Comparison of ENCODE assay signal across 8 cellular contexts in the genomic region with DNA sequence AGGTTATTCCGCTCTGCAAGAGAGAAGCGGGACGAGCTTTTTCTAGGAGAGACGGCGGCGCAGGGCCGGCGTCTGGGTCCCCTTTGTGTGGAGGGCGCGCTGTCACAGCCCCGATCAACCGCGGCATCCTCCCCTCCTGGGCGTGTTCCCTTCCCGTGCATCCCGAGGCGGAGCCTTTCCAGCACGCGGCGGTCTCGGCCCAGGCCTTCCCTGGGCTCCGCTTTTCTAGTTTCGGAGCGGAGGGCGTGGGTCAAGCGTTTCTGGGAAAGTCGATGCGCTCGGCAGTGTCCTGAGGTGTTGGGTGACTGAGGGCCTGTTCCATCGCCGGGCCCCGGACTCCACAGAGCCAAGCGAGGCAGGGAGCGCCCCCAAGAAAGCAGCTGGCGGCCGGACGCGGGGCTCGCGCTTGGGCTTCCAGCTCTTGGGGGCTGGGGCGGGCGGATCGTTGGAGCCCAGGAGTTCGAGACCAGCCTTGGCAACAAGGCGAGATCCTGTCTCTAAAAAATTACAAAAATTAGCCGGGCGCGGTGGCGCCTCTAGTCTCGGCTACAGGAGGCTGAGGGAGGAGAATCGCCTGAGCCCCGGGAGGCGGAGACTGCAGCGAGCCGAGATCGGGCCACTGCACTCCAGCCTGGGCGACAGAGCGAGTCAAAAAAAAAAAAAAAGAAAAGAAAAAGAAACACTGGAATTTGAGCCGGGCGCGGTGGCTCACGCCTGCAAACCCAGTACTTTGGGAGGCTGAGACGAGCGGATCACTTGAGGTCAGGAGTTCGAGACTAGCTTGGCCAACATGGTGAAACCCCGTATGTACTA. TPM values are rescaled to one million over a fixed set of nuclear protein-coding genes. Genes with fewer than 3 reads are reported as not detected.
DNase-seq lines count a peak whose midpoint lies in the region; ATAC-seq and TF ChIP-seq lines count a peak whose summit lies in the region.

No MANE protein-coding gene starts in this region.

- DNase-seq in DMS114 treated with DMSO at 0.1 percent for 48 hours (lab: John Stamatoyannopoulos, UW; ENCODE audit: unreplicated experiment) (peak; percentile 67), Karpas-422 (no peak), astrocyte of the cerebellum (ENCODE audit: low read depth) (no peak), kidney glomerular epithelial cell (lab: John Stamatoyannopoulos, UW) (peak; percentile 81), globus pallidus (ENCODE audit: low spot score) (no peak)

- H3K36me3 ChIP-seq in Karpas-422 (ENCODE audit: insufficient read depth, low read length) = peaks cover 6% of the 10 kb centered on the region; the same call in 1 of the 2 replicates

- peaks cover 6% of the 10 kb centered on the region for H3K27me3 Mint-ChIP-seq in stimulated activated naive CD8-positive, alpha-beta T cell treated with anti-CD3 and anti-CD28 coated beads, Interleukin-15, Interleukin-2, amounts not matched to agents 100 ng/mL and 50 ng/mL, for 24 hours

- H3K27ac Mint-ChIP-seq in stimulated activated naive CD8-positive, alpha-beta T cell treated with anti-CD3 and anti-CD28 coated beads, Interleukin-15, Interleukin-2, amounts not matched to agents 100 ng/mL and 50 ng/mL, for 24 hours = peak overlapping the region; percentile 99

- peak overlapping the region; percentile 45; the same call in 1 of the 2 replicates for H3K27ac ChIP-seq in Karpas-422 (ENCODE audit: low read length)

- H3K27me3 ChIP-seq in Karpas-422 (ENCODE audit: low read length) = no peaks in the 10 kb centered on the region

- no peaks in the 10 kb centered on the region for H3K9me2 ChIP-seq in Karpas-422 (replicated peaks; ENCODE audit: insufficient read depth, low read length)

- no peaks in the 10 kb centered on the region for H3K9me3 ChIP-seq in Karpas-422 (ENCODE audit: low read length)

- peak overlapping the region; percentile 91 for H3K4me2 ChIP-seq in Karpas-422 (ENCODE audit: low read depth, low read length, poor library complexity, severe bottlenecking)

- H3K4me1 Mint-ChIP-seq in stimulated activated naive CD8-positive, alpha-beta T cell treated with anti-CD3 and anti-CD28 coated beads, Interleukin-15, Interleukin-2, amounts not matched to agents 100 ng/mL and 50 ng/mL, for 24 hours (ENCODE audit: low read depth) = peaks cover 38% of the 10 kb centered on the region

- H3K79me2 ChIP-seq in Karpas-422 (ENCODE audit: low read length) = peaks cover 46% of the 10 kb centered on the region

- H3K9ac ChIP-seq in Karpas-422 (ENCODE audit: low read length) = peak overlapping the region; percentile 78

- H2AFZ ChIP-seq in Karpas-422 (ENCODE audit: low read length) = no peak overlapping the region

- H3K36me3 Mint-ChIP-seq in stimulated activated naive CD8-positive, alpha-beta T cell treated with anti-CD3 and anti-CD28 coated beads, Interleukin-15, Interleukin-2, amounts not matched to agents 100 ng/mL and 50 ng/mL, for 24 hours (ENCODE audit: low read depth) = peaks cover 14% of the 10 kb centered on the region

- H3K4me3 Mint-ChIP-seq in stimulated activated naive CD8-positive, alpha-beta T cell treated with anti-CD3 and anti-CD28 coated beads, Interleukin-15, Interleukin-2, amounts not matched to agents 100 ng/mL and 50 ng/mL, for 24 hours = peak overlapping the region; percentile 91

- H4K20me1 ChIP-seq in Karpas-422 (ENCODE audit: insufficient read depth, low read depth, low read length) = peaks cover 12% of the 10 kb centered on the region; the same call in 1 of the 2 replicates

- H3K9me3 Mint-ChIP-seq in stimulated activated naive CD8-positive, alpha-beta T cell treated with anti-CD3 and anti-CD28 coated beads, Interleukin-15, Interleukin-2, amounts not matched to agents 100 ng/mL and 50 ng/mL, for 24 hours = no peaks in the 10 kb centered on the region

- H3K4me1 ChIP-seq in Karpas-422 (ENCODE audit: low read length) = peaks cover 30% of the 10 kb centered on the region

- TF ChIP-seq CTCF in astrocyte of the cerebellum (IDR thresholded peaks at IDR 0.05; ENCODE audit: low read depth, low read length, missing control alignments) = no peak

- H3K4me3 ChIP-seq in Karpas-422 (ENCODE audit: low read length) (peak overlapping the region; percentile 55), astrocyte of the cerebellum (ENCODE audit: low read depth, low read length) (peak overlapping the region; percentile 84)

- ATAC-seq in GM18907 (IDR thresholded peaks at IDR 0.05; ENCODE audit: unreplicated experiment) = no peak
- ATAC-seq in HG02852 (IDR thresholded peaks at IDR 0.05; ENCODE audit: unreplicated experiment) = no peak

- in situ Hi-C loops in astrocyte of the cerebellum (cut with HindIII; ENCODE audit: low sequenced_read_pairs) = no loop called here

RNA-seq across cellular contexts. Expression of a gene that starts 0.8 kb away (rescaled TPM):
- 13.6 and 16.1 TPM in 2 replicates for total RNA-seq in Karpas-422 (2014; rRNA removed; shearing (Covaris generic); ENCODE audit: low replicate concordance)

RNA-seq across cellular contexts. Expression of a gene that starts 1.1 kb away (rescaled TPM):
- total RNA-seq in Karpas-422 (2014; rRNA removed; shearing (Covaris generic); ENCODE audit: low replicate concordance) = 7.6 TPM in 2 replicates

Comparison
In these comparisons a context has a peak if more than half of its experiments do, and no peak if none do; other contexts are left out.
1. DNase-seq: peak in DMS114 treated with DMSO at 0.1 percent for 48 hours (single experiment) and kidney glomerular epithelial cell (single experiment); none in Karpas-422 (single experiment), astrocyte of the cerebellum (single experiment) and globus pallidus (single experiment).